Comparison of ENCODE assay signal across 10 cellular contexts in genomic region chr15:64740361-64741170, GRCh38. TPM values are rescaled to one million over a fixed set of nuclear protein-coding genes. Genes with fewer than 3 reads are reported as not detected.
A peak's percentile ranks its signal among the peaks of the same experiment; 100 is the strongest.
DNase-seq lines count a peak whose midpoint lies in the region; ATAC-seq and TF ChIP-seq lines count a peak whose summit lies in the region.
"Had no signal": no experiment of that assay in that cellular context is flagged by ENCODE, and none has a peak within 500 bp of the region (broad histone marks: within the 10 kb centered on the region; RNA-seq: fewer than 3 reads in every experiment).

No MANE protein-coding gene starts in this region.

- H3K36me3 ChIP-seq in right atrium auricular region (peaks cover 42% of the 10 kb centered on the region), tibial artery (peaks cover 0 to 11% (median 8%) of the 10 kb centered on the region in 3 donors)
- H3K36me3 ChIP-seq: adrenal gland had no signal

- no peaks in the 10 kb centered on the region for H3K27me3 ChIP-seq in right atrium auricular region
- no peaks in the 10 kb centered on the region for H3K27me3 ChIP-seq in tibial artery
- H3K27me3 ChIP-seq: adrenal gland had no signal

- peak; percentile 28 for DNase-seq in NCI-H1436 (lab: John Stamatoyannopoulos, UW)
- DNase-seq in NCI-H1436 treated with DMSO at 0.1 percent for 48 hours (lab: John Stamatoyannopoulos, UW): no peak
- peak; percentile 80 for DNase-seq in right atrium auricular region (ENCODE audit: low spot score)
- DNase-seq in tibial artery: peak; percentile 52 to 84
- no peak for DNase-seq in NCI-H1092 (lab: John Stamatoyannopoulos, UW)
- no peak for DNase-seq in stimulated activated naive CD4-positive, alpha-beta T cell treated with Interleukin-2 at 50 U/mL for 16 hours (lab: John Stamatoyannopoulos, UW)
- no peak for DNase-seq in mesenteric fat pad (ENCODE audit: low spot score)

- no peaks in the 10 kb centered on the region for H3K9me3 ChIP-seq in right atrium auricular region
- H3K9me3 ChIP-seq in tibial artery: no peaks in the 10 kb centered on the region
- H3K9me3 ChIP-seq: adrenal gland, HAP-1 had no signal

- peak; percentile 42 for ATAC-seq in SK-N-SH treated with all-trans-retinoic acid at 6 μM for 48 hours

- intact Hi-C loops in tibial artery (cut with DNase I; ENCODE audit: low total_unique reads): loop anchor here (5.0 kb wide), 1 partner anchor 157 kb away; no protein-coding TSS in a partner anchor

- H3K4me3 ChIP-seq in right atrium auricular region: peak overlapping the region in 1 of 2 donors; percentile 20
- H3K4me3 ChIP-seq in tibial artery: no peak overlapping the region
- H3K4me3 ChIP-seq: adrenal gland, HAP-1 had no signal

- H3K27ac ChIP-seq in right atrium auricular region (peak overlapping the region; percentile 76 to 82), tibial artery (peak overlapping the region; percentile 62 to 78)

- H3K4me1 ChIP-seq in right atrium auricular region (peaks cover 0 to 59% of the 10 kb centered on the region in 2 donors), tibial artery (peaks cover 0 to 49% (median 1%) of the 10 kb centered on the region in 4 donors)
- H3K4me1 ChIP-seq: HAP-1 had no signal

- peak in 1 of 2 donors; percentile 58 for TF ChIP-seq CTCF in right atrium auricular region (IDR thresholded peaks at IDR 0.05)
- TF ChIP-seq CTCF in tibial artery (IDR thresholded peaks at IDR 0.05): no peak

TF ChIP-seq in SK-N-SH treated with all-trans-retinoic acid at 6 μM for 48 hours, 23 proteins besides CTCF, POLR2A, EP300 and RAD21:
- TF ChIP-seq CREB5 (CRISPR knock-in tag; IDR thresholded peaks at IDR 0.05; ENCODE audit: low read depth): no peak
- TF ChIP-seq CSRNP3 (CRISPR knock-in tag; IDR thresholded peaks at IDR 0.05): no peak
- TF ChIP-seq TSHZ2 (CRISPR knock-in tag; IDR thresholded peaks at IDR 0.05): no peak
- no peak for TF ChIP-seq ESRRG (CRISPR knock-in tag; IDR thresholded peaks at IDR 0.05)
- TF ChIP-seq CSDC2 (CRISPR knock-in tag; IDR thresholded peaks at IDR 0.05): no peak
- no peak for TF ChIP-seq ZFP3 (CRISPR knock-in tag; IDR thresholded peaks at IDR 0.05)
- TF ChIP-seq TOX (CRISPR knock-in tag; IDR thresholded peaks at IDR 0.05; ENCODE audit: borderline replicate concordance): no peak
- TF ChIP-seq SNAI2 (CRISPR knock-in tag; IDR thresholded peaks at IDR 0.05): no peak
- no peak for TF ChIP-seq ZNF565 (CRISPR knock-in tag; conservative IDR thresholded peaks at IDR 0.05; ENCODE audit: low read depth)
- TF ChIP-seq ZC3H10 (CRISPR knock-in tag; IDR thresholded peaks at IDR 0.05): no peak
- TF ChIP-seq ISL1 (CRISPR knock-in tag; IDR thresholded peaks at IDR 0.05): no peak
- no peak for TF ChIP-seq ZFP30 (CRISPR knock-in tag; IDR thresholded peaks at IDR 0.05)
- no peak for TF ChIP-seq ZNF70 (CRISPR knock-in tag; IDR thresholded peaks at IDR 0.05)
- TF ChIP-seq OSR1 (CRISPR knock-in tag; IDR thresholded peaks at IDR 0.05): no peak
- TF ChIP-seq BACH2 (CRISPR knock-in tag; IDR thresholded peaks at IDR 0.05; ENCODE audit: borderline replicate concordance): no peak
- TF ChIP-seq ZNF8 (CRISPR knock-in tag; IDR thresholded peaks at IDR 0.05): no peak
- TF ChIP-seq TCF4 (CRISPR knock-in tag; IDR thresholded peaks at IDR 0.05; ENCODE audit: borderline replicate concordance): no peak
- no peak for TF ChIP-seq RARB (CRISPR knock-in tag; IDR thresholded peaks at IDR 0.05)
TF ChIP-seq in SK-N-SH treated with all-trans-retinoic acid at 6 μM for 48 hours: peak in this region for 0.

RNA-seq across cellular contexts. Expression of gene RBPMS2, which starts 34.8 kb away (rescaled TPM):
- total RNA-seq in right atrium auricular region: 10 to 100 TPM; 84.2 to 85.0 TPM
- total RNA-seq in mesenteric fat pad: 24.5 TPM

Comparison
In these comparisons a context has a peak if more than half of its experiments do, and no peak if none do; other contexts are left out.
1. DNase-seq: peak in NCI-H1436 (single experiment), right atrium auricular region (single experiment) and tibial artery (2 of 2); none in NCI-H1436 treated with DMSO at 0.1 percent for 48 hours (single experiment), NCI-H1092 (single experiment), stimulated activated naive CD4-positive, alpha-beta T cell treated with Interleukin-2 at 50 U/mL for 16 hours (single experiment) and mesenteric fat pad (single experiment).